In genomic region chr15:80694624-80695098, GRCh38 we compare ENCODE assay signal across 8 cellular contexts. TPM values are rescaled to one million over a fixed set of nuclear protein-coding genes. Genes with fewer than 3 reads are reported as not detected.
A peak's percentile ranks its signal among the peaks of the same experiment; 100 is the strongest.
DNase-seq lines count a peak whose midpoint lies in the region; ATAC-seq and TF ChIP-seq lines count a peak whose summit lies in the region.

No MANE protein-coding gene starts in this region.

- no peak for TF ChIP-seq CTCF in DOHH2 (IDR thresholded peaks at IDR 0.05; ENCODE audit: low read depth, low read length, poor library complexity, severe bottlenecking)
- no peak for TF ChIP-seq CTCF in NB4 (IDR thresholded peaks at IDR 0.05; ENCODE audit: low read depth, low read length)
- TF ChIP-seq CTCF in cardiac muscle cell (IDR thresholded peaks at IDR 0.05; ENCODE audit: low read depth, low read length), result no peak

- H4K20me1 ChIP-seq in DOHH2 (ENCODE audit: control insufficient read depth, insufficient read depth, low read depth, low read length), result no peaks in the 10 kb centered on the region

- H3K27me3 Mint-ChIP-seq in activated T-helper 2 cell treated with anti-CD3 and anti-CD28 coated beads, Interferon-gamma antibody, Interleukin-2, Interleukin-4, amounts not matched to agents 10 μg/mL and 5 μg/mL and 100 μg/mL, durations not matched to agents 14 hours and 24 hours and 36 hours (ENCODE audit: low read depth), result peaks cover 52% of the 10 kb centered on the region

- H3K9me2 ChIP-seq in DOHH2 (replicated peaks; ENCODE audit: control insufficient read depth, low read length), result no peaks in the 10 kb centered on the region

- H3K36me3 ChIP-seq in DOHH2 (ENCODE audit: control insufficient read depth, low read length) (no peaks in the 10 kb centered on the region), cardiac muscle cell (no peaks in the 10 kb centered on the region), rectal smooth muscle tissue (ENCODE audit: control insufficient read depth, insufficient read depth, low read length) (no peaks in the 10 kb centered on the region)

- H3K27ac ChIP-seq in DOHH2 (ENCODE audit: low read depth, low read length) (no peak overlapping the region), cardiac muscle cell (no peak overlapping the region), rectal smooth muscle tissue (ENCODE audit: low read depth, low read length) (peak overlapping the region; percentile 64)

- peak; percentile 26 for DNase-seq in NB4 (ENCODE audit: low read depth)
- DNase-seq in activated T-helper 2 cell treated with anti-CD3 and anti-CD28 coated beads, Interferon-gamma antibody, Interleukin-2, Interleukin-4, amounts not matched to agents 10 μg/mL and 5 μg/mL and 100 μg/mL, durations not matched to agents 14 hours and 24 hours and 36 hours (ENCODE audit: low spot score), result peak; percentile 16
- peak; percentile 18 to 63 for DNase-seq in cardiac muscle cell (ENCODE audit: low read depth in 1 of 2, low spot score in 1 of 2)
- DNase-seq in GM19240 (ENCODE audit: insufficient read length, low spot score), result no peak
- no peak for DNase-seq in islet precursor cell

- no peak overlapping the region for H3K27ac Mint-ChIP-seq in activated T-helper 2 cell treated with anti-CD3 and anti-CD28 coated beads, Interferon-gamma antibody, Interleukin-2, Interleukin-4, amounts not matched to agents 10 μg/mL and 5 μg/mL and 100 μg/mL, durations not matched to agents 14 hours and 24 hours and 36 hours

- peak overlapping the region; percentile 78 for H3K4me3 ChIP-seq in DOHH2 (ENCODE audit: low read length)
- peak overlapping the region; percentile 44 for H3K4me3 ChIP-seq in NB4 (ENCODE audit: low read depth, low read length)
- H3K4me3 ChIP-seq in cardiac muscle cell, result peak overlapping the region; percentile 78
- peak overlapping the region; percentile 76 for H3K4me3 ChIP-seq in rectal smooth muscle tissue (ENCODE audit: low read length)

- intact Hi-C loops in activated T-helper 2 cell treated with anti-CD3 and anti-CD28 coated beads, Interferon-gamma antibody, Interleukin-2, Interleukin-4, amounts not matched to agents 10 μg/mL and 5 μg/mL and 100 μg/mL, durations not matched to agents 14 hours and 24 hours and 36 hours (cut with micrococcal nuclease), result loop anchor here (1.0 to 10.0 kb wide), 5 partner anchors 17 to 570 kb away; partner anchors contain the start of genes CEMIP and MESD

- peaks cover 46% of the 10 kb centered on the region for H3K27me3 ChIP-seq in DOHH2 (ENCODE audit: control insufficient read depth, low read length)
- H3K27me3 ChIP-seq in cardiac muscle cell, result peaks cover 20% of the 10 kb centered on the region
- H3K27me3 ChIP-seq in rectal smooth muscle tissue (ENCODE audit: control insufficient read depth, insufficient read depth, low read length), result no peaks in the 10 kb centered on the region

- peaks cover 16% of the 10 kb centered on the region for H3K4me1 Mint-ChIP-seq in activated T-helper 2 cell treated with anti-CD3 and anti-CD28 coated beads, Interferon-gamma antibody, Interleukin-2, Interleukin-4, amounts not matched to agents 10 μg/mL and 5 μg/mL and 100 μg/mL, durations not matched to agents 14 hours and 24 hours and 36 hours (ENCODE audit: low read depth)

- no peaks in the 10 kb centered on the region for H3K36me3 Mint-ChIP-seq in activated T-helper 2 cell treated with anti-CD3 and anti-CD28 coated beads, Interferon-gamma antibody, Interleukin-2, Interleukin-4, amounts not matched to agents 10 μg/mL and 5 μg/mL and 100 μg/mL, durations not matched to agents 14 hours and 24 hours and 36 hours (ENCODE audit: low read depth)

- H3K9me3 Mint-ChIP-seq in activated T-helper 2 cell treated with anti-CD3 and anti-CD28 coated beads, Interferon-gamma antibody, Interleukin-2, Interleukin-4, amounts not matched to agents 10 μg/mL and 5 μg/mL and 100 μg/mL, durations not matched to agents 14 hours and 24 hours and 36 hours, result no peaks in the 10 kb centered on the region

- H3K9me3 ChIP-seq in DOHH2 (ENCODE audit: control insufficient read depth, insufficient read depth, low read length) (no peaks in the 10 kb centered on the region), cardiac muscle cell (ENCODE audit: low read depth) (no peaks in the 10 kb centered on the region)

- H3F3A ChIP-seq in DOHH2 (ENCODE audit: control insufficient read depth, insufficient read depth), result peaks cover 4% of the 10 kb centered on the region; the same call in 1 of the 2 replicates

- H3K9ac ChIP-seq in rectal smooth muscle tissue (ENCODE audit: low read length), result no peak overlapping the region

- ATAC-seq in GM21737 (IDR thresholded peaks at IDR 0.05; ENCODE audit: unreplicated experiment), result peak; percentile 26

- no peak for TF ChIP-seq POLR2A in NB4 (IDR thresholded peaks at IDR 0.05; ENCODE audit: extremely low read depth, insufficient read length)

- H3K79me2 ChIP-seq in DOHH2 (ENCODE audit: control insufficient read depth, low read length), result peaks cover 3% of the 10 kb centered on the region; the same call in 1 of the 2 replicates

- peaks cover 7% of the 10 kb centered on the region for H3K4me1 ChIP-seq in DOHH2 (ENCODE audit: control insufficient read depth, low read length)
- H3K4me1 ChIP-seq in cardiac muscle cell (ENCODE audit: low read depth), result no peaks in the 10 kb centered on the region
- peaks cover 8% of the 10 kb centered on the region for H3K4me1 ChIP-seq in rectal smooth muscle tissue (ENCODE audit: control insufficient read depth, insufficient read depth, low read length)

- peak overlapping the region; percentile 85 for H3K4me2 ChIP-seq in DOHH2 (ENCODE audit: low read length)

- H3K4me3 Mint-ChIP-seq in activated T-helper 2 cell treated with anti-CD3 and anti-CD28 coated beads, Interferon-gamma antibody, Interleukin-2, Interleukin-4, amounts not matched to agents 10 μg/mL and 5 μg/mL and 100 μg/mL, durations not matched to agents 14 hours and 24 hours and 36 hours (ENCODE audit: low read depth), result peak overlapping the region; percentile 70

RNA-seq across cellular contexts. Expression of gene ABHD17C, which starts 0.4 kb away (rescaled TPM):
- 4.2 and 4.3 TPM in 2 replicates for total RNA-seq in activated T-helper 2 cell treated with anti-CD3 and anti-CD28 coated beads, Interferon-gamma antibody, Interleukin-2, Interleukin-4, amounts not matched to agents 10 μg/mL and 5 μg/mL and 100 μg/mL, durations not matched to agents 14 hours and 24 hours and 36 hours
- total RNA-seq in cardiac muscle cell, result 1.4 and 1.7 TPM in 2 replicates
- polyA plus RNA-seq in cardiac muscle cell, result 6.0 and 12.9 TPM in 2 replicates

Comparison
In these comparisons a context has a peak if more than half of its experiments do, and no peak if none do; other contexts are left out.
1. DNase-seq: peak in NB4 (single experiment), activated T-helper 2 cell treated with anti-CD3 and anti-CD28 coated beads, Interferon-gamma antibody, Interleukin-2, Interleukin-4, amounts not matched to agents 10 μg/mL and 5 μg/mL and 100 μg/mL, durations not matched to agents 14 hours and 24 hours and 36 hours (single experiment) and cardiac muscle cell (2 of 2); none in GM19240 (single experiment) and islet precursor cell (single experiment).
2. Peak in every context shown above with its lines, with median percentiles within 50 percentile points of each other: H3K4me3 ChIP-seq.